In genomic region chr4:3801931-3802550, GRCh38 we compare ENCODE assay signal across 14 cellular contexts. TPM values are rescaled to one million over a fixed set of nuclear protein-coding genes. Genes with fewer than 3 reads are reported as not detected.
DNase-seq lines count a peak whose midpoint lies in the region; ATAC-seq and TF ChIP-seq lines count a peak whose summit lies in the region.
"Had no signal": no experiment of that assay in that cellular context is flagged by ENCODE, and none has a peak within 500 bp of the region (broad histone marks: within the 10 kb centered on the region; RNA-seq: fewer than 3 reads in every experiment).

No MANE protein-coding gene starts in this region.

- H3K9me3 ChIP-seq in right atrium auricular region (peaks cover 0 to 1% of the 10 kb centered on the region in 2 donors), aorta (ENCODE audit: control insufficient read depth, low read length) (peaks cover under 1% of the 10 kb centered on the region)
- H3K9me3 ChIP-seq: Caco-2 had no signal

- intact Hi-C loops in left cardiac atrium (cut with DNase I) (no loop called here), aorta (cut with DNase I) (no loop called here), Calu3 (cut with micrococcal nuclease; ENCODE audit: unreplicated experiment) (no loop called here)

- H3K4me1 Mint-ChIP-seq in Calu3 (ENCODE audit: low read depth, unreplicated experiment): no peaks in the 10 kb centered on the region
- H3K4me1 Mint-ChIP-seq: T-cell had no signal

- no peak for ATAC-seq in left cardiac atrium
- ATAC-seq in aorta (ENCODE audit: low FRiP score): no peak
- ATAC-seq in HG03135 (IDR thresholded peaks at IDR 0.05; ENCODE audit: unreplicated experiment): no peak
- ATAC-seq: T-cell had no signal

- TF ChIP-seq CTCF in right atrium auricular region (IDR thresholded peaks at IDR 0.05) (no peak), Calu3 (IDR thresholded peaks at IDR 0.05; ENCODE audit: unreplicated experiment) (no peak)

- WGBS in aorta, 2 donors: 63 to 69% methylated on average over 14 to 15 of the region's 15 CpGs

- H3K27me3 ChIP-seq in right atrium auricular region (no peaks in the 10 kb centered on the region), aorta (ENCODE audit: control insufficient read depth in 1 of 2, insufficient read depth in 2 of 2, low read length in 1 of 2) (no peaks in the 10 kb centered on the region)

- no peaks in the 10 kb centered on the region for H3K9me3 Mint-ChIP-seq in Calu3 (ENCODE audit: low read depth, unreplicated experiment)

- no peak overlapping the region for H3K4me3 ChIP-seq in right atrium auricular region
- no peak overlapping the region for H3K4me3 ChIP-seq in aorta (ENCODE audit: low read length in 2 of 2)

- no peak overlapping the region for H3K27ac Mint-ChIP-seq in Calu3 (ENCODE audit: unreplicated experiment)
- H3K27ac Mint-ChIP-seq: T-cell had no signal

- peak; percentile 23 for DNase-seq in NCI-H146 (lab: John Stamatoyannopoulos, UW)
- DNase-seq in NCI-H146 treated with DMSO at 0.1 percent for 48 hours (lab: John Stamatoyannopoulos, UW; ENCODE audit: unreplicated experiment): no peak
- DNase-seq in left cardiac atrium: peak; percentile 9
- DNase-seq in right atrium auricular region (ENCODE audit: low spot score): no peak
- DNase-seq in cerebellar cortex (ENCODE audit: low spot score): peak; percentile 9
- DNase-seq in aorta: peak; percentile 17 to 45
- DNase-seq in Calu3: no peak
- DNase-seq: C1 segment of cervical spinal cord, Caco-2, GOT3, NCI-H1694 treated with DMSO at 0.1 percent for 48 hours, RPMI8226, T-cell had no signal

- no peaks in the 10 kb centered on the region for H3K4me1 ChIP-seq in right atrium auricular region
- no peaks in the 10 kb centered on the region for H3K4me1 ChIP-seq in aorta (ENCODE audit: control insufficient read depth in 1 of 2, insufficient read depth in 2 of 2, low read length in 2 of 2)
- H3K4me1 ChIP-seq: Caco-2 had no signal

- BruUV-seq in Calu3 (replicated peaks; lab: Mats Ljungman, UMichigan): no TSS peak

- H3K27me3 Mint-ChIP-seq in Calu3 (ENCODE audit: unreplicated experiment): peaks cover 74% of the 10 kb centered on the region

- H3K27ac ChIP-seq in right atrium auricular region: no peak overlapping the region
- H3K27ac ChIP-seq in aorta (ENCODE audit: low read depth in 1 of 2, low read length in 2 of 2): no peak overlapping the region

- no peaks in the 10 kb centered on the region for H3K36me3 ChIP-seq in right atrium auricular region
- no peaks in the 10 kb centered on the region for H3K36me3 ChIP-seq in aorta (ENCODE audit: control insufficient read depth in 1 of 2, insufficient read depth in 2 of 2, low read length in 1 of 2)

- no peak overlapping the region for H3K4me3 Mint-ChIP-seq in Calu3 (ENCODE audit: low read depth, unreplicated experiment)
- H3K4me3 Mint-ChIP-seq: T-cell had no signal

- CTCF ChIA-PET in Calu3 (lab: Charles Lee): no interaction called here

- H3K36me3 Mint-ChIP-seq in Calu3 (ENCODE audit: insufficient read depth, unreplicated experiment): peaks cover 3% of the 10 kb centered on the region
- H3K36me3 Mint-ChIP-seq: T-cell had no signal

RNA-seq across cellular contexts. Expression of gene ADRA2C, which starts 35.9 kb away (rescaled TPM):
- total RNA-seq in left cardiac atrium: 1 to 10 TPM; 6.8 TPM
- total RNA-seq in right atrium auricular region: 1 to 10 TPM; 2.6 to 3.1 TPM
- 10 to 100 TPM; 36.4 to 72.2 TPM for total RNA-seq in aorta
- 10 to 100 TPM in 1 of 2 donors, 1 to 10 TPM in 1; 9.6 to 49.0 TPM for polyA plus RNA-seq in aorta
- 2.4 and 3.4 TPM in 2 replicates for total RNA-seq in Calu3 (2022)

Comparison
In these comparisons a context has a peak if more than half of its experiments do, and no peak if none do; other contexts are left out.
1. DNase-seq: peak in NCI-H146 (single experiment), left cardiac atrium (single experiment), cerebellar cortex (single experiment) and aorta (2 of 2); none in NCI-H146 treated with DMSO at 0.1 percent for 48 hours (single experiment), right atrium auricular region (single experiment) and Calu3 (single experiment).